ENCODE assay signal across 27 cellular contexts in the genomic region with DNA sequence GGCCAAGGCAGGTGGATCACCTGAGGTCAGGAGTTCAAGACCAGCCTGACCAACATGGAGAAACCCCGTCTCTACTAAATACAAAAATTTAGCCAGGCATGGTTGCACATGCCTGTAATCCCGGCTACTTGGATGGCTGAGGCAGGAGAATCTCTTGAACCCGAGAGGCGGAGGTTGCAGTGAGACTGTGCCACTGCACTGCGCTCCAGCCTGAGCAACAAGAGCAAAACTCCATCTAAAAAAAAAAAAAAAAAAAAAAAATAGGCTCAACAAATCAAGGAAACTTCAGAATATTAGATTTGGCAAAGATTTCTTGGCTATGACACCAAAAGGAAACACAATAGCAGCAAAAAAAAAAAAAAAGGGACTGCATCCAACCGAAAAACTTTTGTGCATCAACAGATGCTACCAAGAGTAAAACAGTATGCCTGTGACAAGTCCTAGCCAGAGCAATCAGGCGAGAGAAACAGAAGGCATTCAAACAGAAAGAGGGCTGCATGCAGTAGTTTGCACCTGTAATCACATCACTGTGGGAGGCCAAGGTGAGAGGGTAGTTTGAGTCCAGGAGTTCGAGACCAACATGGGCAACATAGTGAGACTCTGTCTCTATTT. TPM values are rescaled to one million over a fixed set of nuclear protein-coding genes. Genes with fewer than 3 reads are reported as not detected.
"Had no signal": no experiment of that assay in that cellular context is flagged by ENCODE, and none has a peak within 500 bp of the region (broad histone marks: within the 10 kb centered on the region; RNA-seq: fewer than 3 reads in every experiment).

No MANE protein-coding gene starts in this region.

- H3K4me3 ChIP-seq: coronary artery, esophagus squamous epithelium, hepatocyte, left lung, lower lobe of right lung, pancreas, sigmoid colon, thoracic aorta, tibial nerve, upper lobe of left lung, uterus had no signal

- H3K4me1 ChIP-seq: esophagus squamous epithelium, left lung, lower lobe of right lung, pancreas, tibial nerve, uterus had no signal

- H3K9me3 ChIP-seq: pancreas, thoracic aorta had no signal

- H3K4me2 ChIP-seq: hepatocyte had no signal

- H3K27ac ChIP-seq: coronary artery, esophagus squamous epithelium, hepatocyte, left lung, lower lobe of right lung, neutrophil, pancreas, sigmoid colon, thoracic aorta, tibial nerve, upper lobe of left lung had no signal

- FAIRE-seq: endometrium, kidney, pancreas had no signal

- H3K27me3 ChIP-seq: esophagus squamous epithelium, hepatocyte, left lung, neutrophil, pancreas, sigmoid colon, tibial nerve, upper lobe of left lung, uterus had no signal

- H3K36me3 ChIP-seq: uterus had no signal

- H2AFZ ChIP-seq: hepatocyte had no signal

- DNase-seq: effector memory CD8-positive, alpha-beta T cell; erythroblast; esophagus squamous epithelium; foreskin melanocyte; kidney; left lung; lower lobe of right lung; natural killer cell; pancreas; sigmoid colon; stimulated activated CD4-positive, alpha-beta T cell treated with anti-CD3 and anti-CD28 coated beads, Interleukin-4, amount 100 ng/mL, for 4 hours; stimulated activated naive CD8-positive, alpha-beta T cell treated with anti-CD3 and anti-CD28 coated beads, Interleukin-15, Interleukin-2, amounts not matched to agents 100 U/mL and 50 U/mL, for 24 hours; upper lobe of left lung; uterus had no signal

- ATAC-seq: effector memory CD8-positive, alpha-beta T cell; left lung; lower lobe of right lung; natural killer cell; pancreas; stimulated activated memory B cell treated with anti-CD40 and anti-IgM and Interleukin-4, amounts not matched to agents 10 μg/mL and 1 μg/mL and 100 μg/mL, for 72 hours; stimulated activated naive CD8-positive, alpha-beta T cell treated with anti-CD3 and anti-CD28 coated beads, Interleukin-15, Interleukin-2, amounts not matched to agents 100 U/mL and 50 U/mL, for 24 hours had no signal

RNA-seq across cellular contexts. Expression of a gene that starts 34.9 kb away (rescaled TPM):
- total RNA-seq: dermis microvascular lymphatic vessel endothelial cell, esophagus squamous epithelium, kidney, left lung, lower lobe of right lung, mononuclear cell, natural killer cell, neural crest cell, omental fat pad, pancreas, posterior vena cava, sigmoid colon, skeletal muscle tissue, thoracic aorta, tibial nerve, upper lobe of left lung, uterus had no signal
- polyA plus RNA-seq: pancreas, sigmoid colon had no signal
